20 cellular contexts compared by ENCODE assay signal in the genomic region with DNA sequence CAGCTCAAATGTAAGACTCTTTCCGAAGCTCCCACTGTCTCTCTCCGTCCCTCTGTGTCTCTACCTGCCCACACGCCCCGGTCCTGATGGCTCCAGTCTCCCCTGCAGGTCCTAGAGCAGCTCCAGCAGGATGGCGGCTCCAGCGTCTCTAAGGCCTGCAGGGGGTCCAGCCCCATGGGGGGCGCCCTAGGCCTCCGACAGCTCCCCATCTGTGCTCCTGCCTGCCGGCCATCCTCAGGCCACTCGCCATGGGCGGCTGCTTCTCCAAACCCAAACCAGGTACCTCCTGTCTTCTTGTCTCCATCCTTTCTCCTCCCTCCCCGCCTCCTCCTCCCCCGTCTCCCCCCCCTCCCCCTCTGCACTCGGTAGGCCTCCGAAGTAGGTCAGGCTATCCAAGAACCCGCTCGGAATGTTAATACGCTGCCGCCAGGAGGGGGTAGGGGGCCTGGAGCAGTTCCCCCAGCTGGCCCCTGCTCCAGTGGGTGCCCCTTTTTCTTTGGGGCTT. TPM values are rescaled to one million over a fixed set of nuclear protein-coding genes. Genes with fewer than 3 reads are reported as not detected.
A peak's percentile ranks its signal among the peaks of the same experiment; 100 is the strongest.
DNase-seq lines count a peak whose midpoint lies in the region; ATAC-seq lines count a peak whose summit lies in the region.
"Had no signal": no experiment of that assay in that cellular context is flagged by ENCODE, and none has a peak within 500 bp of the region (broad histone marks: within the 10 kb centered on the region; RNA-seq: fewer than 3 reads in every experiment).

No MANE protein-coding gene starts in this region.

- no peaks in the 10 kb centered on the region for H3K9me3 ChIP-seq in right cardiac atrium (ENCODE audit: control insufficient read depth, low read length)
- H3K9me3 ChIP-seq: HAP-1 had no signal

- DNase-seq in right cardiac atrium (peak in 2 of 3 donors; percentile 6 to 56), Right ventricle myocardium superior (no peak), caudate nucleus (lab: John Stamatoyannopoulos, UW) (peak in 3 of 61 donors; percentile 24 to 32 (median 30)), iPS-NIHi7 (ENCODE audit: extremely low spot score) (peak; percentile 53), H4 (ENCODE audit: low spot score) (no peak), NCI-H345 (lab: John Stamatoyannopoulos, UW) (no peak), HCEC 1CT (no peak)
- DNase-seq: activated CD4-positive, alpha-beta T cell treated with anti-CD3 and anti-CD28 coated beads, Interleukin-2, amount 10 ng/mL, durations not matched to agents 7 days and 5 days; aorta; glutamatergic neuron; left cardiac atrium; NCI-H1436 treated with DMSO at 0.1 percent for 48 hours; NCI-H2107; NCI-H446 treated with DMSO at 0.1 percent for 48 hours had no signal

- H3K4me3 ChIP-seq in right cardiac atrium (ENCODE audit: low read length) = no peak overlapping the region
- H3K4me3 ChIP-seq: HAP-1, SK-N-MC, smooth muscle cell had no signal

- WGBS in right cardiac atrium = 50% methylated on average over 19 of the region's 19 CpGs

- ATAC-seq in right cardiac atrium (no peak), Right ventricle myocardium superior (ENCODE audit: poor library complexity) (no peak)
- ATAC-seq: activated naive CD4-positive, alpha-beta T cell treated with anti-CD3 and anti-CD28 coated beads, Interleukin-2, amount 50 U/mL, for 72 hours; activated T-helper 17 cell treated with anti-CD3 and anti-CD28 coated beads, Interleukin-2, amount 50 U/mL, for 72 hours had no signal

- no peaks in the 10 kb centered on the region for H3K4me1 ChIP-seq in right cardiac atrium (ENCODE audit: control insufficient read depth, insufficient read depth, low read length)
- H3K4me1 ChIP-seq: HAP-1 had no signal

- H3K27me3 ChIP-seq in right cardiac atrium (ENCODE audit: control insufficient read depth, insufficient read depth) = no peaks in the 10 kb centered on the region

- intact Hi-C loops in right cardiac atrium (cut with DNase I) = loop anchor here in 1 of 4 donors (10.0 kb wide), 1 partner anchor 63 kb away; no protein-coding TSS in a partner anchor
- intact Hi-C loops in Right ventricle myocardium superior (cut with DNase I) = no loop called here

- no peak overlapping the region for H3K27ac ChIP-seq in right cardiac atrium (ENCODE audit: low read length)
- peak overlapping the region; percentile 70 for H3K27ac ChIP-seq in caudate nucleus (ENCODE audit: low read depth, low read length)
- H3K27ac ChIP-seq in temporal lobe (ENCODE audit: low read depth, low read length) = peak overlapping the region; percentile 69
- H3K27ac ChIP-seq: SK-N-MC had no signal

RNA-seq across cellular contexts. Expression of a gene that starts 0.7 kb away (rescaled TPM):
- total RNA-seq in right cardiac atrium (1 to 10 TPM; 1.0 to 2.1 (median 1.4) TPM), Right ventricle myocardium superior (0.67 TPM), temporal lobe (2.5 TPM)
- polyA plus RNA-seq in right cardiac atrium = 1.4 TPM
- total RNA-seq in H4 (2014; rRNA removed; shearing (Covaris generic)) = not detected in 2 replicates
- total RNA-seq: activated T-helper 17 cell treated with anti-CD3 and anti-CD28 coated beads, Interleukin-2, amount 50 U/mL, for 72 hours had no signal
- polyA plus RNA-seq: smooth muscle cell had no signal

RNA-seq across cellular contexts. Expression of a gene that starts 14.3 kb away (rescaled TPM):
- total RNA-seq in right cardiac atrium = 10 to 100 TPM; 28.3 to 33.2 (median 31.1) TPM
- polyA plus RNA-seq in right cardiac atrium = 20.4 TPM
- 24.7 TPM for total RNA-seq in Right ventricle myocardium superior
- 42.0 TPM for total RNA-seq in temporal lobe
- 6.8 and 8.2 TPM in 2 replicates for total RNA-seq in H4 (2014; rRNA removed; shearing (Covaris generic))

RNA-seq across cellular contexts. Expression of a gene that starts 34.2 kb away (rescaled TPM):
- 10 to 100 TPM; 23.2 to 25.2 (median 23.8) TPM for total RNA-seq in right cardiac atrium
- 38.2 TPM for polyA plus RNA-seq in right cardiac atrium
- total RNA-seq in Right ventricle myocardium superior = 19.4 TPM
- 17.5 TPM for total RNA-seq in temporal lobe
- total RNA-seq in H4 (2014; rRNA removed; shearing (Covaris generic)) = 41.8 and 45.8 TPM in 2 replicates

RNA-seq across cellular contexts. Expression of a gene that starts 47.2 kb away (rescaled TPM):
- total RNA-seq in right cardiac atrium (1 to 10 TPM; 1.7 to 6.7 (median 4.8) TPM), Right ventricle myocardium superior (3.9 TPM), temporal lobe (0.49 TPM)
- polyA plus RNA-seq in right cardiac atrium = 2.1 TPM
- total RNA-seq in H4 (2014; rRNA removed; shearing (Covaris generic)) = 2.0 and 4.0 TPM in 2 replicates

RNA-seq across cellular contexts. Expression of a gene that starts 50.5 kb away (rescaled TPM):
- total RNA-seq in right cardiac atrium (10 to 100 TPM; 50.5 to 53.7 (median 52.0) TPM), Right ventricle myocardium superior (50.1 TPM), temporal lobe (44.5 TPM)
- polyA plus RNA-seq in right cardiac atrium = 20.8 TPM
- 25.4 and 27.4 TPM in 2 replicates for total RNA-seq in H4 (2014; rRNA removed; shearing (Covaris generic))

Comparison
In these comparisons a context has a peak if more than half of its experiments do, and no peak if none do; other contexts are left out.
1. DNase-seq: peak in right cardiac atrium (2 of 3) and iPS-NIHi7 (single experiment); none in Right ventricle myocardium superior (single experiment), H4 (single experiment), NCI-H345 (single experiment) and HCEC 1CT (single experiment).